In the genomic region with DNA sequence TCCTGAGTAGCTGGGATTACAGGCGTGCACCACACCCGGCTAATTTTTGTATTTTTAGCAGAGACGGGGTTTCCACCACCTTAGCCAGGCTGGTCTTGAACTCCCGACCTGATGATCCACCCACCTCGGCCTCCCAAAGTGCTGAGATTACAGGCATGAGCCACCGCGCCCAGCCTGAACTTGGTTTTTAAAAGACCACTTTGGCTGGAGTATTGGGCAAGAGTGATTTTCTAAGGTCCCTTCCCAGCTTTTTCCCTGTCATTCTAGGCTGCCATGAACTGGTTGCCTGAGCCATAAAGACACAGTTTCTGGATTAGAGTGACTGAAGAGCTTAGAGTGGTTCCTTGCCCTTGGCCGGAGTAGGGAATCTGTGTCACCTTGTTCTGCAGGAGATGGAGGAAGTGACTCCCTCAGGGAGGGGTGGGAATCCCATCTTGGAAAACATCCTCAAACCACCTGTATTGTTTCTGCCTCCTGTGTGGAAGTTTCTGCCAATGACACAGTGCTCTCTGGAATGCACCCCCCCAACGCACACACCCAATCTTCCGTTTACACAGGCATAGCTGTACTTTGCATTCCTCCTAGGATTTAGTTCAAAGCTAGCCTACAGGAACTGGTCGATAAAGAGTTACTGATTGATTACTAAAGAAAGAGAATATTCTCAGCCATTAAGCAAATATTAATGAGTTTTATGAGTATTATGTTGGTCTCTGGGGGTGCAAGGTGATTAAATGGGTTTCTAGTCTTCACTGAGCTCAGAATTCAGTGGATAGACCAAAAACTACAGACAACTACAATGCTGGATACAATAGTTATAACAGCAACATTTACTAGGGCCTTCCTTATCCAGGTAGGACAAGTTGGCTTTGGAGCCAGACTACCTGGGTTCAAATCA, we compare ENCODE assay signal across 1 cellular context.
TF ChIP-seq lines count a peak whose summit lies in the region.

No MANE protein-coding gene starts in this region.

TF ChIP-seq in K562, 482 proteins besides CTCF, POLR2A, EP300 and RAD21 (continued from another document):
- TF ChIP-seq JUND (IDR thresholded peaks at IDR 0.05; ENCODE audit: borderline replicate concordance, low read depth, low read length), result no peak
- TF ChIP-seq JUND (tag; IDR thresholded peaks at IDR 0.05; ENCODE audit: borderline replicate concordance, low read depth, low read length), result no peak
- TF ChIP-seq, protein P1, sequence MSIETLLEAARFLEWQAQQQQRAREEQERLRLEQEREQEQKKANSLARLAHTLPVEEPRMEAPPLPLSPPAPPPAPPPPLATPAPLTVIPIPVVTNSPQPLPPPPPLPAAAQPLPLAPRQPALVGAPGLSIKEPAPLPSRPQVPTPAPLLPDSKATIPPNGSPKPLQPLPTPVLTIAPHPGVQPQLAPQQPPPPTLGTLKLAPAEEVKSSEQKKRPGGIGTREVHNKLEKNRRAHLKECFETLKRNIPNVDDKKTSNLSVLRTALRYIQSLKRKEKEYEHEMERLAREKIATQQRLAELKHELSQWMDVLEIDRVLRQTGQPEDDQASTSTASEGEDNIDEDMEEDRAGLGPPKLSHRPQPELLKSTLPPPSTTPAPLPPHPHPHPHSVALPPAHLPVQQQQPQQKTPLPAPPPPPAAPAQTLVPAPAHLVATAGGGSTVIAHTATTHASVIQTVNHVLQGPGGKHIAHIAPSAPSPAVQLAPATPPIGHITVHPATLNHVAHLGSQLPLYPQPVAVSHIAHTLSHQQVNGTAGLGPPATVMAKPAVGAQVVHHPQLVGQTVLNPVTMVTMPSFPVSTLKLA (conservative IDR thresholded peaks at IDR 0.05), result no peak
- TF ChIP-seq, protein P2, sequence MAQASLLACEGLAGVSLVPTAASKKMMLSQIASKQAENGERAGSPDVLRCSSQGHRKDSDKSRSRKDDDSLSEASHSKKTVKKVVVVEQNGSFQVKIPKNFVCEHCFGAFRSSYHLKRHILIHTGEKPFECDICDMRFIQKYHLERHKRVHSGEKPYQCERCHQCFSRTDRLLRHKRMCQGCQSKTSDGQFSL (CRISPR knock-in tag; IDR thresholded peaks at IDR 0.05), result peak; percentile 51; the same call in 1 of the 2 replicates
- TF ChIP-seq, protein P2 (tag; IDR thresholded peaks at IDR 0.05), result peak in 1 of 2 experiments; percentile 27; a peak in 1 of 4 replicates
- no peak for TF ChIP-seq RFX7 (CRISPR knock-in tag; IDR thresholded peaks at IDR 0.05)
- TF ChIP-seq TGIF2 (CRISPR knock-in tag; IDR thresholded peaks at IDR 0.05), result no peak
- TF ChIP-seq TRIM28 (IDR thresholded peaks at IDR 0.05), result no peak
- no peak for TF ChIP-seq COPS2 (conservative IDR thresholded peaks at IDR 0.05)
- TF ChIP-seq NEUROD1 (IDR thresholded peaks at IDR 0.05; ENCODE audit: borderline replicate concordance, low read depth, low read length, partially characterized antibody), result no peak
- TF ChIP-seq SMAD4 (CRISPR knock-in tag; conservative IDR thresholded peaks at IDR 0.05), result no peak
- TF ChIP-seq ZNF311 (CRISPR knock-in tag; IDR thresholded peaks at IDR 0.05), result 0 out of 2 replicates have a peak, but pooled peaks have one; percentile 6
- TF ChIP-seq NFRKB (IDR thresholded peaks at IDR 0.05; ENCODE audit: low read depth), result no peak
- no peak for TF ChIP-seq EGR1 (conservative IDR thresholded peaks at IDR 0.05)
- no peak for TF ChIP-seq ZNF644 (tag; IDR thresholded peaks at IDR 0.05; ENCODE audit: low read depth)
- no peak for TF ChIP-seq E2F5 (CRISPR knock-in tag; IDR thresholded peaks at IDR 0.05)
- TF ChIP-seq ZNF143 (CRISPR knock-in tag; IDR thresholded peaks at IDR 0.05), result no peak
- no peak for TF ChIP-seq ZNF778 (CRISPR knock-in tag; IDR thresholded peaks at IDR 0.05)
- no peak for TF ChIP-seq ZNF280B (CRISPR knock-in tag; IDR thresholded peaks at IDR 0.05)
- TF ChIP-seq, protein P3, sequence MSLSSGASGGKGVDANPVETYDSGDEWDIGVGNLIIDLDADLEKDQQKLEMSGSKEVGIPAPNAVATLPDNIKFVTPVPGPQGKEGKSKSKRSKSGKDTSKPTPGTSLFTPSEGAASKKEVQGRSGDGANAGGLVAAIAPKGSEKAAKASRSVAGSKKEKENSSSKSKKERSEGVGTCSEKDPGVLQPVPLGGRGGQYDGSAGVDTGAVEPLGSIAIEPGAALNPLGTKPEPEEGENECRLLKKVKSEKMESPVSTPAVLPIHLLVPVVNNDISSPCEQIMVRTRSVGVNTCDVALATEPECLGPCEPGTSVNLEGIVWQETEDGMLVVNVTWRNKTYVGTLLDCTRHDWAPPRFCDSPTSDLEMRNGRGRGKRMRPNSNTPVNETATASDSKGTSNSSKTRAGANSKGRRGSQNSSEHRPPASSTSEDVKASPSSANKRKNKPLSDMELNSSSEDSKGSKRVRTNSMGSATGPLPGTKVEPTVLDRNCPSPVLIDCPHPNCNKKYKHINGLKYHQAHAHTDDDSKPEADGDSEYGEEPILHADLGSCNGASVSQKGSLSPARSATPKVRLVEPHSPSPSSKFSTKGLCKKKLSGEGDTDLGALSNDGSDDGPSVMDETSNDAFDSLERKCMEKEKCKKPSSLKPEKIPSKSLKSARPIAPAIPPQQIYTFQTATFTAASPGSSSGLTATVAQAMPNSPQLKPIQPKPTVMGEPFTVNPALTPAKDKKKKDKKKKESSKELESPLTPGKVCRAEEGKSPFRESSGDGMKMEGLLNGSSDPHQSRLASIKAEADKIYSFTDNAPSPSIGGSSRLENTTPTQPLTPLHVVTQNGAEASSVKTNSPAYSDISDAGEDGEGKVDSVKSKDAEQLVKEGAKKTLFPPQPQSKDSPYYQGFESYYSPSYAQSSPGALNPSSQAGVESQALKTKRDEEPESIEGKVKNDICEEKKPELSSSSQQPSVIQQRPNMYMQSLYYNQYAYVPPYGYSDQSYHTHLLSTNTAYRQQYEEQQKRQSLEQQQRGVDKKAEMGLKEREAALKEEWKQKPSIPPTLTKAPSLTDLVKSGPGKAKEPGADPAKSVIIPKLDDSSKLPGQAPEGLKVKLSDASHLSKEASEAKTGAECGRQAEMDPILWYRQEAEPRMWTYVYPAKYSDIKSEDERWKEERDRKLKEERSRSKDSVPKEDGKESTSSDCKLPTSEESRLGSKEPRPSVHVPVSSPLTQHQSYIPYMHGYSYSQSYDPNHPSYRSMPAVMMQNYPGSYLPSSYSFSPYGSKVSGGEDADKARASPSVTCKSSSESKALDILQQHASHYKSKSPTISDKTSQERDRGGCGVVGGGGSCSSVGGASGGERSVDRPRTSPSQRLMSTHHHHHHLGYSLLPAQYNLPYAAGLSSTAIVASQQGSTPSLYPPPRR (CRISPR knock-in tag; IDR thresholded peaks at IDR 0.05; ENCODE audit: borderline replicate concordance), result no peak
- no peak for TF ChIP-seq NCOR1 (IDR thresholded peaks at IDR 0.05)
- TF ChIP-seq HNRNPLL (IDR thresholded peaks at IDR 0.05; ENCODE audit: low read depth, low read length, poor library complexity, severe bottlenecking), result no peak
- TF ChIP-seq, protein P4, sequence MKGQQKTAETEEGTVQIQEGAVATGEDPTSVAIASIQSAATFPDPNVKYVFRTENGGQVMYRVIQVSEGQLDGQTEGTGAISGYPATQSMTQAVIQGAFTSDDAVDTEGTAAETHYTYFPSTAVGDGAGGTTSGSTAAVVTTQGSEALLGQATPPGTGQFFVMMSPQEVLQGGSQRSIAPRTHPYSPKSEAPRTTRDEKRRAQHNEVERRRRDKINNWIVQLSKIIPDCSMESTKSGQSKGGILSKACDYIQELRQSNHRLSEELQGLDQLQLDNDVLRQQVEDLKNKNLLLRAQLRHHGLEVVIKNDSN (CRISPR knock-in tag; IDR thresholded peaks at IDR 0.05), result no peak
